In the genomic region with DNA sequence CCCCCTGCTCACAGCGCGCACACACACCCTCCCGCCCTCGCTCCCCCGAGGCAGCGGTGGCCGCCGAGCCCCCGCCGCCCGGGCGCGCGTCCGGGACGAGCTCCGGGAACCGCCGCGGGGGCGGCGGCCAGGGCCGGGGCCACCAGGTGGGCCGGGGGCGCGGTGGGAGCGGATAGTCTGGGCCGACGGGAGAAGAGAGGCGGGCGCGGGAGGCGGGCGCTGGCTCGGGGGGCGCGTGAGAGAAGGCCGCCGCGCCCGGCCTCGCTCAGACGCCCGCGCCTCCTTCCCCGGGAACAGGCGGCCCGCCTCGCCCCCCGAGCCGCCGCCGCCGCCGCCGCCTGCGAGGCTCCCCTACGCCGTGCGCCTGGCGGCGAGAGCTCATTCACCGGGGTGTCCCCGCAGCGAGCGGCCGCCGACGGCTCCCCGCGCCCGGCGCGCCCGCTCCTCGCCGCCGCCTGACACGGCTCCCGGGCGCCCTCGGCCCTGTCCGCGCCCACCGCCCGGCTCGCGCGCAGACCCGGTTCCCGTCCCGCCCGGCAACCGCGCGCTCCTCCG, we compare ENCODE assay signal across 8 cellular contexts. TPM values are rescaled to one million over a fixed set of nuclear protein-coding genes. Genes with fewer than 3 reads are reported as not detected.
DNase-seq lines count a peak whose midpoint lies in the region; TF ChIP-seq lines count a peak whose summit lies in the region.

A gene (minus strand): TSS at position 541 of the 555 bp plus-strand sequence. CDS start 576 bp downstream, outside the sequence.

- H3K36me3 ChIP-seq in HUES48 (ENCODE audit: control insufficient read depth, insufficient read depth, low read length) (no peaks in the 10 kb centered on the region), neutrophil (no peaks in the 10 kb centered on the region)

- peak within 1 kb of the TSS; percentile 92 for H3K27ac Mint-ChIP-seq in activated naive CD4-positive, alpha-beta T cell treated with anti-CD3 and anti-CD28 coated beads for 36 hours
- H3K27ac Mint-ChIP-seq in glutamatergic neuron (ENCODE audit: unreplicated experiment): peak within 1 kb of the TSS; percentile 97

- no peaks in the 10 kb centered on the region for H3K9me3 Mint-ChIP-seq in activated naive CD4-positive, alpha-beta T cell treated with anti-CD3 and anti-CD28 coated beads for 36 hours
- H3K9me3 Mint-ChIP-seq in glutamatergic neuron (ENCODE audit: unreplicated experiment): peaks cover 16% of the 10 kb centered on the region

- CTCF ChIA-PET in activated naive CD4-positive, alpha-beta T cell treated with anti-CD3 and anti-CD28 coated beads for 36 hours (lab: Charles Lee): interaction anchor here (1.1 to 6.5 kb wide), 2 partner anchors 9 to 54 kb away, joined by 4 to 85 read pairs; no protein-coding TSS in a partner anchor

- peak within 1 kb of the TSS; percentile 88 for H3K9ac ChIP-seq in HUES48 (ENCODE audit: low read depth, low read length)

- intact Hi-C loops in activated naive CD4-positive, alpha-beta T cell treated with anti-CD3 and anti-CD28 coated beads for 36 hours (cut with micrococcal nuclease): loop anchor here (5.0 kb wide), 3 partner anchors 304 to 1541 kb away; a partner anchor contains a TSS

- no peak for DNase-seq in activated naive CD4-positive, alpha-beta T cell treated with anti-CD3 and anti-CD28 coated beads for 36 hours
- DNase-seq in glutamatergic neuron (peak; percentile 71), pons (ENCODE audit: low spot score) (no peak), GM19240 (ENCODE audit: insufficient read length, low spot score) (no peak), medulla oblongata (ENCODE audit: extremely low spot score) (no peak)

- no peaks in the 10 kb centered on the region for H3K36me3 Mint-ChIP-seq in activated naive CD4-positive, alpha-beta T cell treated with anti-CD3 and anti-CD28 coated beads for 36 hours (ENCODE audit: low read depth)
- H3K36me3 Mint-ChIP-seq in glutamatergic neuron (ENCODE audit: unreplicated experiment): no peaks in the 10 kb centered on the region

- H3K27me3 ChIP-seq in HUES48 (ENCODE audit: control insufficient read depth, insufficient read depth, low read length) (no peaks in the 10 kb centered on the region), neutrophil (no peaks in the 10 kb centered on the region)

- H3K4me1 ChIP-seq in HUES48 (ENCODE audit: control insufficient read depth, insufficient read depth, low read length): peaks cover 39% of the 10 kb centered on the region
- H3K4me1 ChIP-seq in neutrophil (ENCODE audit: control insufficient read depth in 1 of 2, insufficient read depth in 1 of 2, low read depth in 1 of 2, low read length in 1 of 2): peaks cover 73 to 74% of the 10 kb centered on the region in 2 experiments

- H3K4me3 ChIP-seq in HUES48 (ENCODE audit: low read depth, low read length) (peak within 1 kb of the TSS; percentile 94), neutrophil (ENCODE audit: low read depth in 1 of 2, low read length in 1 of 2) (peak within 1 kb of the TSS; percentile 66 to 89)

- H3K4me3 Mint-ChIP-seq in activated naive CD4-positive, alpha-beta T cell treated with anti-CD3 and anti-CD28 coated beads for 36 hours: peak within 1 kb of the TSS; percentile 87
- peak within 1 kb of the TSS; percentile 97 for H3K4me3 Mint-ChIP-seq in glutamatergic neuron (ENCODE audit: unreplicated experiment)

- H3K4me1 Mint-ChIP-seq in activated naive CD4-positive, alpha-beta T cell treated with anti-CD3 and anti-CD28 coated beads for 36 hours (ENCODE audit: low read depth): peaks cover 53% of the 10 kb centered on the region
- H3K4me1 Mint-ChIP-seq in glutamatergic neuron (ENCODE audit: low read depth, unreplicated experiment): peaks cover 14% of the 10 kb centered on the region

- no peaks in the 10 kb centered on the region for H3K27me3 Mint-ChIP-seq in activated naive CD4-positive, alpha-beta T cell treated with anti-CD3 and anti-CD28 coated beads for 36 hours (ENCODE audit: low read depth)
- peaks cover 11% of the 10 kb centered on the region for H3K27me3 Mint-ChIP-seq in glutamatergic neuron (ENCODE audit: unreplicated experiment)

- TF ChIP-seq CTCF in C4-2B (conservative IDR thresholded peaks at IDR 0.05): no peak
- no peak for TF ChIP-seq CTCF in glutamatergic neuron (IDR thresholded peaks at IDR 0.05; ENCODE audit: partially characterized antibody, unreplicated experiment)
- TF ChIP-seq CTCF in neutrophil (IDR thresholded peaks at IDR 0.05): no peak

- H3K27ac ChIP-seq in C4-2B: peak within 1 kb of the TSS; percentile 61
- peak within 1 kb of the TSS; percentile 86 for H3K27ac ChIP-seq in HUES48 (ENCODE audit: low read depth, low read length)
- peak within 1 kb of the TSS; percentile 89 for H3K27ac ChIP-seq in neutrophil

- H3K9me3 ChIP-seq in HUES48 (ENCODE audit: control insufficient read depth, insufficient read depth, low read length) (no peaks in the 10 kb centered on the region), neutrophil (no peaks in the 10 kb centered on the region)

RNA-seq across cellular contexts. Expression of the gene that starts here (rescaled TPM):
- 10 to 100 TPM; 22.4 to 22.7 TPM for total RNA-seq in activated naive CD4-positive, alpha-beta T cell treated with anti-CD3 and anti-CD28 coated beads for 36 hours
- 72.8 TPM for total RNA-seq in glutamatergic neuron (ENCODE audit: unreplicated experiment)
